ENCODE assay signal across 8 cellular contexts in the genomic region with DNA sequence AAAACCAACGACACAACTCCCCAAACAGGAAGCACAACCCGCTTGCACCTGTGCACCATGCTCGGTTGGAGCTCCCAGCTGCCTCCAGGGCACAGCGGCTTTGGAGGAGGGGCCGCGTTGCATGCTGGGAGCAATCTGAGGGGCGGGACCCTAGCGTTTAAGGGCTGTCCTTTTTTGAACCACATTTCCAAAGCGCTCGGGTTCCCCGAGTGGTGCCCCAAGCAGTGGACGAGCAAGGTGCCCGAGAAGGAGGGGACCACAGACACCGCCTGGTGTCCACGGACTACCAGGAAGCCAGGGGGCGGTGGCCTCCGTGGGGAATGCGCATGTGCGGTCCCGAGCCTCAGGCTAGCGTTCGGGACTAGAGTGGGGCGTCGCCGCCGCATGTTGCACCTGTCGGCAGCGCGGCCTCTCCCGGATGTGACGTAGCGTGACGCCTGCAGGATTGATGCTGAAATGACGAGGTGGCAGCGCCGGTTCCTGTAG. TPM values are rescaled to one million over a fixed set of nuclear protein-coding genes. Genes with fewer than 3 reads are reported as not detected.
DNase-seq lines count a peak whose midpoint lies in the region; ATAC-seq and TF ChIP-seq lines count a peak whose summit lies in the region.

No MANE protein-coding gene starts in this region.

- H2AFZ ChIP-seq in OCI-LY7 (ENCODE audit: low read length) = peak overlapping the region; percentile 88; the same call in 1 of the 2 replicates

- TF ChIP-seq POLR2A in sigmoid colon (IDR thresholded peaks at IDR 0.05) = no peak

- no TSS peak for BruUV-seq in OCI-LY7 (replicated peaks; lab: Mats Ljungman, UMichigan)

- ATAC-seq in CD4-positive, CD25-positive, alpha-beta regulatory T cell (ENCODE audit: low read depth in 2 of 2) = peak; percentile 44 to 45
- peak; percentile 41 for ATAC-seq in omental fat pad (ENCODE audit: low FRiP score)

- peak overlapping the region; percentile 23 for H3K27ac ChIP-seq in CD4-positive, CD25-positive, alpha-beta regulatory T cell (ENCODE audit: insufficient read depth, low read length, poor library complexity, severe bottlenecking)
- H3K27ac ChIP-seq in OCI-LY7 (ENCODE audit: low read depth, low read length, poor library complexity, severe bottlenecking) = peak overlapping the region; percentile 74
- H3K27ac ChIP-seq in sigmoid colon = peak overlapping the region in 1 of 4 donors; percentile 37

- CTCF ChIA-PET in OCI-LY7 (lab: Charles Lee; ENCODE audit: unreplicated experiment) = no interaction called here

- no peaks in the 10 kb centered on the region for H3K9me3 Mint-ChIP-seq in CD4-positive, CD25-positive, alpha-beta regulatory T cell
- H3K9me3 Mint-ChIP-seq in activated naive CD8-positive, alpha-beta T cell treated with anti-CD3 and anti-CD28 coated beads for 36 hours = peaks cover 2% of the 10 kb centered on the region

- peak overlapping the region in 3 of 4 donors; percentile 38 to 59 (median 49) for H3K4me3 Mint-ChIP-seq in CD4-positive, CD25-positive, alpha-beta regulatory T cell
- H3K4me3 Mint-ChIP-seq in activated naive CD8-positive, alpha-beta T cell treated with anti-CD3 and anti-CD28 coated beads for 36 hours = peak overlapping the region; percentile 42

- no peaks in the 10 kb centered on the region for H3K36me3 Mint-ChIP-seq in CD4-positive, CD25-positive, alpha-beta regulatory T cell
- peaks cover 1% of the 10 kb centered on the region for H3K36me3 Mint-ChIP-seq in activated naive CD8-positive, alpha-beta T cell treated with anti-CD3 and anti-CD28 coated beads for 36 hours

- H3K9me2 ChIP-seq in OCI-LY7 (ENCODE audit: insufficient read depth, low read length) = no peaks in the 10 kb centered on the region

- no peaks in the 10 kb centered on the region for H3K79me2 ChIP-seq in OCI-LY7 (ENCODE audit: insufficient read depth, low read depth, low read length)

- H4K20me1 ChIP-seq in OCI-LY7 (ENCODE audit: insufficient read depth, low read length) = no peaks in the 10 kb centered on the region

- no peak for TF ChIP-seq EP300 in sigmoid colon (IDR thresholded peaks at IDR 0.05)

- peaks cover 4% of the 10 kb centered on the region for H3K27me3 Mint-ChIP-seq in CD4-positive, CD25-positive, alpha-beta regulatory T cell
- H3K27me3 Mint-ChIP-seq in activated naive CD8-positive, alpha-beta T cell treated with anti-CD3 and anti-CD28 coated beads for 36 hours = no peaks in the 10 kb centered on the region

- no peak for TF ChIP-seq CTCF in OCI-LY7 (conservative IDR thresholded peaks at IDR 0.05; ENCODE audit: low read length)
- no peak for TF ChIP-seq CTCF in omental fat pad (IDR thresholded peaks at IDR 0.05)
- no peak for TF ChIP-seq CTCF in sigmoid colon (IDR thresholded peaks at IDR 0.05)

- H3K36me3 ChIP-seq in CD4-positive, CD25-positive, alpha-beta regulatory T cell (ENCODE audit: control insufficient read depth, insufficient read depth, low read length) = no peaks in the 10 kb centered on the region
- H3K36me3 ChIP-seq in OCI-LY7 (ENCODE audit: insufficient read depth, low read length) = no peaks in the 10 kb centered on the region
- no peaks in the 10 kb centered on the region for H3K36me3 ChIP-seq in sigmoid colon

- intact Hi-C loops in OCI-LY7 (cut with micrococcal nuclease; ENCODE audit: unreplicated experiment) (no loop called here), sigmoid colon (cut with DNase I) (no loop called here)

- no peak overlapping the region for H3K27ac Mint-ChIP-seq in CD4-positive, CD25-positive, alpha-beta regulatory T cell
- H3K27ac Mint-ChIP-seq in activated naive CD8-positive, alpha-beta T cell treated with anti-CD3 and anti-CD28 coated beads for 36 hours = peak overlapping the region; percentile 79

- in situ Hi-C loops in ACHN (cut with HindIII; ENCODE audit: low pct_ligation_motif_present, low pct_unique_long_range_greater_than_20kb, low sequenced_read_pairs) = no loop called here

- peak; percentile 50 to 59 (median 57) for DNase-seq in CD4-positive, CD25-positive, alpha-beta regulatory T cell
- DNase-seq in OCI-LY7 (ENCODE audit: low spot score) (peak; percentile 91), omental fat pad (ENCODE audit: low spot score) (no peak), SHP77 (lab: John Stamatoyannopoulos, UW) (no peak), ACHN (no peak), sigmoid colon (no peak), hepatic stellate cell (ENCODE audit: low spot score) (no peak)
- peak; percentile 68 for DNase-seq in activated naive CD8-positive, alpha-beta T cell treated with anti-CD3 and anti-CD28 coated beads for 36 hours

- POLR2A ChIA-PET in OCI-LY7 (lab: Charles Lee) = no interaction called here

- peak overlapping the region; percentile 45; the same call in 1 of the 2 replicates for H3K4me2 ChIP-seq in OCI-LY7 (ENCODE audit: low read length)

- WGBS in sigmoid colon, 2 donors = 69 to 70% methylated on average over 36 of the region's 36 CpGs

- H3K4me1 Mint-ChIP-seq in CD4-positive, CD25-positive, alpha-beta regulatory T cell = peaks cover 0 to 9% (median 3%) of the 10 kb centered on the region in 4 donors
- peaks cover 9% of the 10 kb centered on the region for H3K4me1 Mint-ChIP-seq in activated naive CD8-positive, alpha-beta T cell treated with anti-CD3 and anti-CD28 coated beads for 36 hours

- no peak overlapping the region for H3K4me3 ChIP-seq in CD4-positive, CD25-positive, alpha-beta regulatory T cell (ENCODE audit: low read depth, low read length)
- H3K4me3 ChIP-seq in OCI-LY7 (ENCODE audit: low read depth, low read length, poor library complexity, severe bottlenecking) (peak overlapping the region; percentile 25), sigmoid colon (peak overlapping the region in 2 of 4 donors; percentile 34 to 38)

- H3K4me1 ChIP-seq in CD4-positive, CD25-positive, alpha-beta regulatory T cell (ENCODE audit: control insufficient read depth, insufficient read depth, low read length, poor library complexity, severe bottlenecking) = peaks cover 5% of the 10 kb centered on the region
- H3K4me1 ChIP-seq in OCI-LY7 (ENCODE audit: insufficient read depth, low read length, poor library complexity, severe bottlenecking) = peaks cover 33% of the 10 kb centered on the region
- peaks cover 0 to 4% (median 0%) of the 10 kb centered on the region in 4 donors for H3K4me1 ChIP-seq in sigmoid colon

- H3K9me3 ChIP-seq in CD4-positive, CD25-positive, alpha-beta regulatory T cell (ENCODE audit: control insufficient read depth in 2 of 2, low read length in 2 of 2) = no peaks in the 10 kb centered on the region
- H3K9me3 ChIP-seq in OCI-LY7 (ENCODE audit: low read length) = no peaks in the 10 kb centered on the region
- H3K9me3 ChIP-seq in sigmoid colon = no peaks in the 10 kb centered on the region

- H3K27me3 ChIP-seq in CD4-positive, CD25-positive, alpha-beta regulatory T cell (ENCODE audit: control insufficient read depth, insufficient read depth, low read length) = no peaks in the 10 kb centered on the region
- H3K27me3 ChIP-seq in sigmoid colon = no peaks in the 10 kb centered on the region

RNA-seq across cellular contexts. Expression of a gene that starts 11.9 kb away (rescaled TPM):
- 3.0 TPM for total RNA-seq in CD4-positive, CD25-positive, alpha-beta regulatory T cell
- 1 to 10 TPM; 3.2 to 7.6 (median 4.7) TPM for polyA plus RNA-seq in CD4-positive, CD25-positive, alpha-beta regulatory T cell
- total RNA-seq in OCI-LY7 (2014; rRNA removed; shearing (Covaris generic)) = 7.4 and 7.7 TPM in 2 replicates
- 4.3 and 6.6 TPM in 2 replicates for total RNA-seq in OCI-LY7 (2022)
- 1 to 10 TPM; 4.2 to 5.3 TPM for total RNA-seq in activated naive CD8-positive, alpha-beta T cell treated with anti-CD3 and anti-CD28 coated beads for 36 hours
- 1 to 10 TPM; 2.0 to 6.3 (median 4.7) TPM for total RNA-seq in omental fat pad
- total RNA-seq in sigmoid colon = 1 to 10 TPM; 1.4 to 6.1 (median 1.9) TPM
- 10 to 100 TPM in 2 of 3 donors, 1 to 10 TPM in 1; 7.1 to 16.8 (median 12.9) TPM for polyA plus RNA-seq in sigmoid colon

RNA-seq across cellular contexts. Expression of a gene that starts 21.6 kb away (rescaled TPM):
- total RNA-seq in CD4-positive, CD25-positive, alpha-beta regulatory T cell = not detected
- polyA plus RNA-seq in CD4-positive, CD25-positive, alpha-beta regulatory T cell = not detected
- 0.09 and 0.15 TPM in 2 replicates for total RNA-seq in OCI-LY7 (2014; rRNA removed; shearing (Covaris generic))
- total RNA-seq in OCI-LY7 (2022) (not detected in 2 replicates), omental fat pad (1 to 10 TPM in 1 of 4 donors, under 1 TPM in 2, not detected in 1; 0.09 to 1.1 (median 0.31) TPM), sigmoid colon (not detected)
- total RNA-seq in activated naive CD8-positive, alpha-beta T cell treated with anti-CD3 and anti-CD28 coated beads for 36 hours = not detected
- polyA plus RNA-seq in sigmoid colon = not detected

RNA-seq across cellular contexts. Expression of a gene that starts 47.5 kb away (rescaled TPM):
- 3.0 TPM for total RNA-seq in CD4-positive, CD25-positive, alpha-beta regulatory T cell
- polyA plus RNA-seq in CD4-positive, CD25-positive, alpha-beta regulatory T cell = 1 to 10 TPM; 2.0 to 7.3 (median 7.1) TPM
- total RNA-seq in OCI-LY7 (2014; rRNA removed; shearing (Covaris generic)) = 2.4 and 2.8 TPM in 2 replicates
- 5.1 and 6.9 TPM in 2 replicates for total RNA-seq in OCI-LY7 (2022)
- total RNA-seq in activated naive CD8-positive, alpha-beta T cell treated with anti-CD3 and anti-CD28 coated beads for 36 hours = 1 to 10 TPM; 1.5 to 1.9 TPM
- total RNA-seq in omental fat pad = 1 to 10 TPM; 3.9 to 7.3 (median 4.8) TPM
- 10 to 100 TPM in 1 of 4 donors, 1 to 10 TPM in 3; 4.3 to 10.3 (median 6.3) TPM for total RNA-seq in sigmoid colon
- polyA plus RNA-seq in sigmoid colon = 1 to 10 TPM in 2 of 3 donors, under 1 TPM in 1; 0.92 to 2.4 (median 2.1) TPM

RNA-seq across cellular contexts. Expression of a gene that starts 56.0 kb away (rescaled TPM):
- 2.4 TPM for total RNA-seq in CD4-positive, CD25-positive, alpha-beta regulatory T cell
- 1 to 10 TPM in 3 of 4 donors, under 1 TPM in 1; 0.48 to 3.0 (median 2.3) TPM for polyA plus RNA-seq in CD4-positive, CD25-positive, alpha-beta regulatory T cell
- 4.8 and 5.4 TPM in 2 replicates for total RNA-seq in OCI-LY7 (2014; rRNA removed; shearing (Covaris generic))
- total RNA-seq in OCI-LY7 (2022) (6.8 TPM in 2 replicates), omental fat pad (1 to 10 TPM; 3.2 to 8.7 (median 3.8) TPM), sigmoid colon (1 to 10 TPM; 3.4 to 8.2 (median 5.3) TPM)
- 1 to 10 TPM; 3.4 to 3.5 TPM for total RNA-seq in activated naive CD8-positive, alpha-beta T cell treated with anti-CD3 and anti-CD28 coated beads for 36 hours
- polyA plus RNA-seq in sigmoid colon = 1 to 10 TPM; 1.8 to 2.7 (median 2.1) TPM

Comparison
In these comparisons a context has a peak if more than half of its experiments do, and no peak if none do; other contexts are left out.
1. DNase-seq: peak in CD4-positive, CD25-positive, alpha-beta regulatory T cell (3 of 3), OCI-LY7 (single experiment) and activated naive CD8-positive, alpha-beta T cell treated with anti-CD3 and anti-CD28 coated beads for 36 hours (single experiment); none in omental fat pad (single experiment), SHP77 (0 of 2), ACHN (single experiment), sigmoid colon (single experiment) and hepatic stellate cell (single experiment).